Comparison of ENCODE assay signal across 20 cellular contexts in genomic region chr16:85868495-85868894, GRCh38. TPM values are rescaled to one million over a fixed set of nuclear protein-coding genes. Genes with fewer than 3 reads are reported as not detected.
DNase-seq lines count a peak whose midpoint lies in the region; ATAC-seq and TF ChIP-seq lines count a peak whose summit lies in the region.
"Had no signal": no experiment of that assay in that cellular context is flagged by ENCODE, and none has a peak within 500 bp of the region (broad histone marks: within the 10 kb centered on the region; RNA-seq: fewer than 3 reads in every experiment).

No MANE protein-coding gene starts in this region.

- H3K27me3 Mint-ChIP-seq in activated CD4-positive, alpha-beta T cell treated with anti-CD3 and anti-CD28 coated beads, Interleukin-2, amount 10 ng/mL, durations not matched to agents 24 days and 14 days = peaks cover 13% of the 10 kb centered on the region
- H3K27me3 Mint-ChIP-seq in activated naive CD8-positive, alpha-beta T cell treated with anti-CD3 and anti-CD28 coated beads, Interleukin-2, amount 50 U/mL, for 24 hours = peaks cover 2% of the 10 kb centered on the region
- H3K27me3 Mint-ChIP-seq in neural crest cell (ENCODE audit: low read depth) = peaks cover 50% of the 10 kb centered on the region

- H3K27me3 ChIP-seq in right atrium auricular region = no peaks in the 10 kb centered on the region
- no peaks in the 10 kb centered on the region for H3K27me3 ChIP-seq in upper lobe of right lung

- H3K4me3 Mint-ChIP-seq in activated CD4-positive, alpha-beta T cell treated with anti-CD3 and anti-CD28 coated beads, Interleukin-2, amount 10 ng/mL, durations not matched to agents 24 days and 14 days = no peak overlapping the region
- H3K4me3 Mint-ChIP-seq in activated naive CD8-positive, alpha-beta T cell treated with anti-CD3 and anti-CD28 coated beads, Interleukin-2, amount 50 U/mL, for 24 hours = no peak overlapping the region
- no peak overlapping the region for H3K4me3 Mint-ChIP-seq in neural crest cell
- H3K4me3 Mint-ChIP-seq: CD8-positive, alpha-beta memory T cell had no signal

- peaks cover 0 to 7% of the 10 kb centered on the region in 2 donors for H3K9me3 ChIP-seq in right atrium auricular region
- no peaks in the 10 kb centered on the region for H3K9me3 ChIP-seq in upper lobe of right lung
- H3K9me3 ChIP-seq: BE2C had no signal

- H3K4me1 Mint-ChIP-seq in activated CD4-positive, alpha-beta T cell treated with anti-CD3 and anti-CD28 coated beads, Interleukin-2, amount 10 ng/mL, durations not matched to agents 24 days and 14 days = peaks cover 22% of the 10 kb centered on the region
- H3K4me1 Mint-ChIP-seq in activated naive CD8-positive, alpha-beta T cell treated with anti-CD3 and anti-CD28 coated beads, Interleukin-2, amount 50 U/mL, for 24 hours = peaks cover 51% of the 10 kb centered on the region
- no peaks in the 10 kb centered on the region for H3K4me1 Mint-ChIP-seq in neural crest cell

- H3K36me3 ChIP-seq in right atrium auricular region (no peaks in the 10 kb centered on the region), upper lobe of right lung (no peaks in the 10 kb centered on the region)
- H3K36me3 ChIP-seq: BE2C had no signal

- H3K4me1 ChIP-seq in right atrium auricular region (no peaks in the 10 kb centered on the region), upper lobe of right lung (peaks cover 7% of the 10 kb centered on the region)
- H3K4me1 ChIP-seq: BE2C had no signal

- TF ChIP-seq CTCF in GM12865 (IDR thresholded peaks at IDR 0.05; ENCODE audit: insufficient read depth, low read depth, low read length, missing control alignments) = no peak
- no peak for TF ChIP-seq CTCF in neural crest cell (conservative IDR thresholded peaks at IDR 0.05)
- no peak for TF ChIP-seq CTCF in right atrium auricular region (IDR thresholded peaks at IDR 0.05)
- TF ChIP-seq CTCF in upper lobe of right lung (IDR thresholded peaks at IDR 0.05) = no peak

- H3K27ac ChIP-seq in right atrium auricular region = no peak overlapping the region
- no peak overlapping the region for H3K27ac ChIP-seq in upper lobe of right lung
- H3K27ac ChIP-seq: 22Rv1 had no signal

- ATAC-seq in activated naive CD8-positive, alpha-beta T cell treated with anti-CD3 and anti-CD28 coated beads, Interleukin-2, amount 50 U/mL, for 24 hours = no peak
- ATAC-seq in upper lobe of right lung = no peak
- ATAC-seq in GM18870 (IDR thresholded peaks at IDR 0.05; ENCODE audit: unreplicated experiment) = no peak

- intact Hi-C loops in activated CD4-positive, alpha-beta T cell treated with anti-CD3 and anti-CD28 coated beads, Interleukin-2, amount 10 ng/mL, durations not matched to agents 24 days and 14 days (cut with micrococcal nuclease) = loop anchor here (5.0 kb wide), 1 partner anchor 34 kb away; no protein-coding TSS in a partner anchor
- intact Hi-C loops in upper lobe of right lung (cut with DNase I) = no loop called here

- H3K36me3 Mint-ChIP-seq in activated CD4-positive, alpha-beta T cell treated with anti-CD3 and anti-CD28 coated beads, Interleukin-2, amount 10 ng/mL, durations not matched to agents 24 days and 14 days (ENCODE audit: low read depth) = no peaks in the 10 kb centered on the region
- H3K36me3 Mint-ChIP-seq in activated naive CD8-positive, alpha-beta T cell treated with anti-CD3 and anti-CD28 coated beads, Interleukin-2, amount 50 U/mL, for 24 hours (ENCODE audit: low read depth) = no peaks in the 10 kb centered on the region
- H3K36me3 Mint-ChIP-seq in neural crest cell (ENCODE audit: low read depth) = no peaks in the 10 kb centered on the region
- H3K36me3 Mint-ChIP-seq: CD8-positive, alpha-beta memory T cell had no signal

- no peaks in the 10 kb centered on the region for H3K9me3 Mint-ChIP-seq in activated CD4-positive, alpha-beta T cell treated with anti-CD3 and anti-CD28 coated beads, Interleukin-2, amount 10 ng/mL, durations not matched to agents 24 days and 14 days
- peaks cover 8% of the 10 kb centered on the region for H3K9me3 Mint-ChIP-seq in activated naive CD8-positive, alpha-beta T cell treated with anti-CD3 and anti-CD28 coated beads, Interleukin-2, amount 50 U/mL, for 24 hours
- H3K9me3 Mint-ChIP-seq in neural crest cell = peaks cover 2% of the 10 kb centered on the region

- no peak for DNase-seq in activated CD4-positive, alpha-beta T cell treated with anti-CD3 and anti-CD28 coated beads, Interleukin-2, amount 10 ng/mL, durations not matched to agents 24 days and 14 days
- no peak for DNase-seq in activated CD4-positive, alpha-beta T cell treated with anti-CD3 and anti-CD28 coated beads, Interleukin-2, amount 50 U/mL, for 4 hours
- DNase-seq in GM12865 (ENCODE audit: low read depth) (peak; percentile 48), neural crest cell (ENCODE audit: low read depth, low spot score) (no peak), right atrium auricular region (ENCODE audit: low spot score) (no peak), upper lobe of right lung (no peak)
- DNase-seq in activated naive CD8-positive, alpha-beta T cell treated with anti-CD3 and anti-CD28 coated beads, Interleukin-2, amount 50 U/mL, for 24 hours = no peak
- DNase-seq: BE2C; CD8-positive, alpha-beta memory T cell; DMS79 treated with DMSO at 0.1 percent for 48 hours; H7; Karpas-422; MM.1S; NCI-H1092 treated with DMSO at 0.1 percent for 48 hours; NCI-H1694; NK-92 treated with Interleukin-12 subunit alpha and Interleukin-12 subunit beta, amount 100 ng/mL, for 24 hours; SHP77 treated with DMSO at 0.1 percent for 48 hours had no signal

- H3K4me3 ChIP-seq in GM12865 (ENCODE audit: low read depth, low read length) (no peak overlapping the region), right atrium auricular region (no peak overlapping the region), upper lobe of right lung (no peak overlapping the region)

- peak overlapping the region; percentile 54 for H3K27ac Mint-ChIP-seq in activated CD4-positive, alpha-beta T cell treated with anti-CD3 and anti-CD28 coated beads, Interleukin-2, amount 10 ng/mL, durations not matched to agents 24 days and 14 days
- peak overlapping the region; percentile 54 for H3K27ac Mint-ChIP-seq in activated naive CD8-positive, alpha-beta T cell treated with anti-CD3 and anti-CD28 coated beads, Interleukin-2, amount 50 U/mL, for 24 hours
- peak overlapping the region; percentile 50 for H3K27ac Mint-ChIP-seq in neural crest cell (ENCODE audit: unreplicated experiment)
- H3K27ac Mint-ChIP-seq: CD8-positive, alpha-beta memory T cell had no signal

RNA-seq across cellular contexts. Expression of gene IRF8, which starts 30.5 kb away (rescaled TPM):
- total RNA-seq in activated CD4-positive, alpha-beta T cell treated with anti-CD3 and anti-CD28 coated beads, Interleukin-2, amount 10 ng/mL, durations not matched to agents 24 days and 14 days = 235 and 248 TPM in 2 replicates
- 0.19 and 0.25 TPM in 2 replicates for total RNA-seq in neural crest cell
- 10 to 100 TPM in 1 of 2 donors, 1 to 10 TPM in 1; 2.2 to 10.6 TPM for total RNA-seq in right atrium auricular region
- 43.1 TPM for total RNA-seq in upper lobe of right lung
- total RNA-seq: RPMI7951 had no signal
